Comparison of ENCODE assay signal across 9 cellular contexts in genomic region chr20:61015602-61016001, GRCh38.
"Had no signal": no experiment of that assay in that cellular context is flagged by ENCODE, and none has a peak within 500 bp of the region (broad histone marks: within the 10 kb centered on the region; RNA-seq: fewer than 3 reads in every experiment).

No MANE protein-coding gene starts in this region.

- H3K9ac ChIP-seq: GM23248 had no signal

- FAIRE-seq: K562 had no signal

- H3K9me3 ChIP-seq: HAP-1 had no signal

- H3K4me1 ChIP-seq: HAP-1 had no signal

- DNase-seq: GM23248, GOT3, H7, HFFc6, IMR-90 had no signal

- H3K4me3 Mint-ChIP-seq: HFFc6 had no signal

- H3K36me3 ChIP-seq: HAP-1 had no signal

- H3K27ac Mint-ChIP-seq: HFFc6 had no signal

- ATAC-seq: HCT116, K562 had no signal

- H3K4me3 ChIP-seq: GM23248, HAP-1, K562 had no signal

- H3K27ac ChIP-seq: GM23248, HL-60 had no signal
